In the genomic region with DNA sequence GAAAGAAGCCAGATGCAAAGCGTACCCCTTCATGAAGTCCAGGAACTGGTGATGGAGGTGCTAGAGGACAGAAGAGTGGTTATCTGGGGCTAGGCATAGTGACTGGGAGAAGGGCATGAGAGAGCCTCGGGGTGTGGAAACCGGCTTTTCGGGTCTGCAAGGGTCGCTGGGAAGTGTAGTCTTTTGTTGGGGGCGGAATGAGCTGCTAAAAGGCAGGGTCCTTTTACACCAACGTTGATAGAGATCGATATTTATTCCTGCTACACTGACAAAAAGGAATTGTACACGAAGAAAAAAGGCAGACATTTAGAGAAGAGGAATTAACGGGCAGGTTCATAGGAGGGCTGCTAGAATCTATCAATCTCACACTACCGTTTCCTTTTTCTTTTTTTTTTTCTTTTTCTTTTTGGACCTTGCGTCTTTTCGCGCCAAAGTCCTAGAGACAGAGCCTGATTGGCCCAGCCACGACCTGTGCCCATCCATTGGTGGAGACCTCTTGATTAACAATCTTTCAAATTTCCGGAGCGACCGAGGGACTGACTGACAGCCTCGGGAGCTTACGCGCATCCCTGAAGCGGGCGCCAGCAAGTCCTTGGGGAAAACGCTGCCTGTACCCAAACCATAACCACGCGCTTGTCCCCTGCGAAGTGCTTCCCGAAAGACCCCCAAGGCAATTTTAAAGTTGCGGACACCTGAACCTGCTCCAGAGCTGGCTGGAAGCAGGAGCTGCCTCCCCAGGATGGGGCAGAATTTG, we compare ENCODE assay signal across 1 cellular context.
TF ChIP-seq lines count a peak whose summit lies in the region.

No MANE protein-coding gene starts in this region.

TF ChIP-seq in SK-N-SH treated with all-trans-retinoic acid at 6 μM for 48 hours, 23 proteins besides CTCF, POLR2A, EP300 and RAD21 (continued from another document):
- TF ChIP-seq, protein P1, sequence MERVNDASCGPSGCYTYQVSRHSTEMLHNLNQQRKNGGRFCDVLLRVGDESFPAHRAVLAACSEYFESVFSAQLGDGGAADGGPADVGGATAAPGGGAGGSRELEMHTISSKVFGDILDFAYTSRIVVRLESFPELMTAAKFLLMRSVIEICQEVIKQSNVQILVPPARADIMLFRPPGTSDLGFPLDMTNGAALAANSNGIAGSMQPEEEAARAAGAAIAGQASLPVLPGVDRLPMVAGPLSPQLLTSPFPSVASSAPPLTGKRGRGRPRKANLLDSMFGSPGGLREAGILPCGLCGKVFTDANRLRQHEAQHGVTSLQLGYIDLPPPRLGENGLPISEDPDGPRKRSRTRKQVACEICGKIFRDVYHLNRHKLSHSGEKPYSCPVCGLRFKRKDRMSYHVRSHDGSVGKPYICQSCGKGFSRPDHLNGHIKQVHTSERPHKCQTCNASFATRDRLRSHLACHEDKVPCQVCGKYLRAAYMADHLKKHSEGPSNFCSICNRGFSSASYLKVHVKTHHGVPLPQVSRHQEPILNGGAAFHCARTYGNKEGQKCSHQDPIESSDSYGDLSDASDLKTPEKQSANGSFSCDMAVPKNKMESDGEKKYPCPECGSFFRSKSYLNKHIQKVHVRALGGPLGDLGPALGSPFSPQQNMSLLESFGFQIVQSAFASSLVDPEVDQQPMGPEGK (CRISPR knock-in tag; IDR thresholded peaks at IDR 0.05; ENCODE audit: borderline replicate concordance), result no peak
- no peak for TF ChIP-seq ZFP30 (CRISPR knock-in tag; IDR thresholded peaks at IDR 0.05)
- TF ChIP-seq SNAI2 (CRISPR knock-in tag; IDR thresholded peaks at IDR 0.05), result no peak
- TF ChIP-seq CSDC2 (CRISPR knock-in tag; IDR thresholded peaks at IDR 0.05), result no peak
- no peak for TF ChIP-seq TOX (CRISPR knock-in tag; IDR thresholded peaks at IDR 0.05; ENCODE audit: borderline replicate concordance)
